1 cellular context compared by ENCODE assay signal in genomic region chr1:164772635-164773034, GRCh38.
A peak's percentile ranks its signal among the peaks of the same experiment; 100 is the strongest.
TF ChIP-seq lines count a peak whose summit lies in the region.

No MANE protein-coding gene starts in this region.

TF ChIP-seq in HEK293, 187 proteins besides CTCF, POLR2A, EP300 and RAD21 (continued from another document):
- TF ChIP-seq WT1 (tag by site-specific recombination; IDR thresholded peaks at IDR 0.05) (peak; percentile 93), PATZ1 (tag by site-specific recombination; IDR thresholded peaks at IDR 0.05) (0 out of 2 replicates have a peak, but pooled peaks have one; percentile 18), ZNF549 (tag by site-specific recombination; IDR thresholded peaks at IDR 0.05) (peak; percentile 81), ZBTB17 (tag by site-specific recombination; IDR thresholded peaks at IDR 0.05) (peak; percentile 93), ZNF202 (tag by site-specific recombination; IDR thresholded peaks at IDR 0.05; ENCODE audit: borderline replicate concordance) (no peak), INSM2 (tag by site-specific recombination; IDR thresholded peaks at IDR 0.05) (0 out of 2 replicates have a peak, but pooled peaks have one; percentile 12), ZFHX2 (tag by site-specific recombination; conservative IDR thresholded peaks at IDR 0.05) (no peak), ZFP37 (tag by site-specific recombination; IDR thresholded peaks at IDR 0.05) (peak; percentile 67; the same call in 1 of the 2 replicates), ZNF514 (tag by site-specific recombination; IDR thresholded peaks at IDR 0.05) (no peak), ZEB2 (tag by site-specific recombination; IDR thresholded peaks at IDR 0.05) (peak; percentile 77), ZXDB (tag by site-specific recombination; IDR thresholded peaks at IDR 0.05) (peak; percentile 49; the same call in 1 of the 2 replicates), ZNF777 (tag by site-specific recombination; IDR thresholded peaks at IDR 0.05; ENCODE audit: borderline replicate concordance) (no peak), ZNF692 (tag by site-specific recombination; IDR thresholded peaks at IDR 0.05) (peak; percentile 43; the same call in 1 of the 2 replicates), ZNF248 (tag by site-specific recombination; IDR thresholded peaks at IDR 0.05) (no peak), KLF8 (tag by site-specific recombination; IDR thresholded peaks at IDR 0.05) (peak; percentile 34; the same call in 1 of the 2 replicates), ZFP69B (tag by site-specific recombination; IDR thresholded peaks at IDR 0.05) (0 out of 2 replicates have a peak, but pooled peaks have one; percentile 21), ZFP3 (tag by site-specific recombination; IDR thresholded peaks at IDR 0.05; ENCODE audit: low read depth) (peak; percentile 82), TRIM28 (IDR thresholded peaks at IDR 0.05; ENCODE audit: borderline replicate concordance, low read length) (peak; percentile 57; the same call in 1 of the 2 replicates), ZNF311 (tag by site-specific recombination; IDR thresholded peaks at IDR 0.05; ENCODE audit: borderline replicate concordance) (no peak), ZNF366 (tag by site-specific recombination; conservative IDR thresholded peaks at IDR 0.05) (peak; percentile 30; the same call in 1 of the 2 replicates), SP7 (tag by site-specific recombination; IDR thresholded peaks at IDR 0.05) (peak; percentile 89), GLIS1 (tag by site-specific recombination; IDR thresholded peaks at IDR 0.05) (peak; percentile 74), GLIS2 (tag by site-specific recombination; IDR thresholded peaks at IDR 0.05) (peak; percentile 74), BCL11A (tag by site-specific recombination; IDR thresholded peaks at IDR 0.05; ENCODE audit: low read depth) (0 out of 2 replicates have a peak, but pooled peaks have one; percentile 24), MYNN (tag by site-specific recombination; IDR thresholded peaks at IDR 0.05; ENCODE audit: borderline replicate concordance) (peak; percentile 85), ZNF394 (tag by site-specific recombination; IDR thresholded peaks at IDR 0.05; ENCODE audit: borderline replicate concordance) (0 out of 2 replicates have a peak, but pooled peaks have one; percentile 9), IKZF3 (tag by site-specific recombination; IDR thresholded peaks at IDR 0.05) (peak; percentile 24; the same call in 1 of the 2 replicates), ZFP41 (tag by site-specific recombination; IDR thresholded peaks at IDR 0.05; ENCODE audit: borderline replicate concordance) (no peak), MZF1 (tag by site-specific recombination; IDR thresholded peaks at IDR 0.05; ENCODE audit: borderline replicate concordance) (no peak), ZNF629 (tag by site-specific recombination; IDR thresholded peaks at IDR 0.05) (peak; percentile 62; the same call in 1 of the 2 replicates), ZNF600 (tag by site-specific recombination; IDR thresholded peaks at IDR 0.05) (peak; percentile 71)
- TF ChIP-seq, protein P1, sequence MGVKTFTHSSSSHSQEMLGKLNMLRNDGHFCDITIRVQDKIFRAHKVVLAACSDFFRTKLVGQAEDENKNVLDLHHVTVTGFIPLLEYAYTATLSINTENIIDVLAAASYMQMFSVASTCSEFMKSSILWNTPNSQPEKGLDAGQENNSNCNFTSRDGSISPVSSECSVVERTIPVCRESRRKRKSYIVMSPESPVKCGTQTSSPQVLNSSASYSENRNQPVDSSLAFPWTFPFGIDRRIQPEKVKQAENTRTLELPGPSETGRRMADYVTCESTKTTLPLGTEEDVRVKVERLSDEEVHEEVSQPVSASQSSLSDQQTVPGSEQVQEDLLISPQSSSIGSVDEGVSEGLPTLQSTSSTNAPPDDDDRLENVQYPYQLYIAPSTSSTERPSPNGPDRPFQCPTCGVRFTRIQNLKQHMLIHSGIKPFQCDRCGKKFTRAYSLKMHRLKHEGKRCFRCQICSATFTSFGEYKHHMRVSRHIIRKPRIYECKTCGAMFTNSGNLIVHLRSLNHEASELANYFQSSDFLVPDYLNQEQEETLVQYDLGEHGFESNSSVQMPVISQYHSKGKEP (tag by site-specific recombination; IDR thresholded peaks at IDR 0.05), result 0 out of 2 replicates have a peak, but pooled peaks have one; percentile 6
- TF ChIP-seq, protein P2, sequence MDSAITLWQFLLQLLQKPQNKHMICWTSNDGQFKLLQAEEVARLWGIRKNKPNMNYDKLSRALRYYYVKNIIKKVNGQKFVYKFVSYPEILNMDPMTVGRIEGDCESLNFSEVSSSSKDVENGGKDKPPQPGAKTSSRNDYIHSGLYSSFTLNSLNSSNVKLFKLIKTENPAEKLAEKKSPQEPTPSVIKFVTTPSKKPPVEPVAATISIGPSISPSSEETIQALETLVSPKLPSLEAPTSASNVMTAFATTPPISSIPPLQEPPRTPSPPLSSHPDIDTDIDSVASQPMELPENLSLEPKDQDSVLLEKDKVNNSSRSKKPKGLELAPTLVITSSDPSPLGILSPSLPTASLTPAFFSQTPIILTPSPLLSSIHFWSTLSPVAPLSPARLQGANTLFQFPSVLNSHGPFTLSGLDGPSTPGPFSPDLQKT (IDR thresholded peaks at IDR 0.05; ENCODE audit: borderline replicate concordance, low read depth, low read length), result no peak
- TF ChIP-seq, protein P3, sequence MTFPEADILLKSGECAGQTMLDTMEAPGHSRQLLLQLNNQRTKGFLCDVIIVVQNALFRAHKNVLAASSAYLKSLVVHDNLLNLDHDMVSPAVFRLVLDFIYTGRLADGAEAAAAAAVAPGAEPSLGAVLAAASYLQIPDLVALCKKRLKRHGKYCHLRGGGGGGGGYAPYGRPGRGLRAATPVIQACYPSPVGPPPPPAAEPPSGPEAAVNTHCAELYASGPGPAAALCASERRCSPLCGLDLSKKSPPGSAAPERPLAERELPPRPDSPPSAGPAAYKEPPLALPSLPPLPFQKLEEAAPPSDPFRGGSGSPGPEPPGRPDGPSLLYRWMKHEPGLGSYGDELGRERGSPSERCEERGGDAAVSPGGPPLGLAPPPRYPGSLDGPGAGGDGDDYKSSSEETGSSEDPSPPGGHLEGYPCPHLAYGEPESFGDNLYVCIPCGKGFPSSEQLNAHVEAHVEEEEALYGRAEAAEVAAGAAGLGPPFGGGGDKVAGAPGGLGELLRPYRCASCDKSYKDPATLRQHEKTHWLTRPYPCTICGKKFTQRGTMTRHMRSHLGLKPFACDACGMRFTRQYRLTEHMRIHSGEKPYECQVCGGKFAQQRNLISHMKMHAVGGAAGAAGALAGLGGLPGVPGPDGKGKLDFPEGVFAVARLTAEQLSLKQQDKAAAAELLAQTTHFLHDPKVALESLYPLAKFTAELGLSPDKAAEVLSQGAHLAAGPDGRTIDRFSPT (tag by site-specific recombination; IDR thresholded peaks at IDR 0.05), result no peak
- TF ChIP-seq, protein P4, sequence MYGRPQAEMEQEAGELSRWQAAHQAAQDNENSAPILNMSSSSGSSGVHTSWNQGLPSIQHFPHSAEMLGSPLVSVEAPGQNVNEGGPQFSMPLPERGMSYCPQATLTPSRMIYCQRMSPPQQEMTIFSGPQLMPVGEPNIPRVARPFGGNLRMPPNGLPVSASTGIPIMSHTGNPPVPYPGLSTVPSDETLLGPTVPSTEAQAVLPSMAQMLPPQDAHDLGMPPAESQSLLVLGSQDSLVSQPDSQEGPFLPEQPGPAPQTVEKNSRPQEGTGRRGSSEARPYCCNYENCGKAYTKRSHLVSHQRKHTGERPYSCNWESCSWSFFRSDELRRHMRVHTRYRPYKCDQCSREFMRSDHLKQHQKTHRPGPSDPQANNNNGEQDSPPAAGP (tag by site-specific recombination; IDR thresholded peaks at IDR 0.05), result peak; percentile 32; the same call in 1 of the 2 replicates
